Comparison of ENCODE assay signal across 28 cellular contexts in genomic region chr1:40704817-40705733, GRCh38. TPM values are rescaled to one million over a fixed set of nuclear protein-coding genes. Genes with fewer than 3 reads are reported as not detected.
DNase-seq lines count a peak whose midpoint lies in the region; ATAC-seq, FAIRE-seq and TF ChIP-seq lines count a peak whose summit lies in the region.
"Had no signal": no experiment of that assay in that cellular context is flagged by ENCODE, and none has a peak within 500 bp of the region (broad histone marks: within the 10 kb centered on the region; RNA-seq: fewer than 3 reads in every experiment).

No MANE protein-coding gene starts in this region.

- peak overlapping the region; percentile 20 to 56 for H3K27ac ChIP-seq in kidney (ENCODE audit: low read depth in 2 of 2, low read length in 2 of 2)
- H3K27ac ChIP-seq: breast epithelium, heart left ventricle, Peyer's patch, tibial nerve had no signal

- DNase-seq in DMS53 (lab: John Stamatoyannopoulos, UW) (peak; percentile 19), DMS53 treated with DMSO at 0.1 percent for 48 hours (lab: John Stamatoyannopoulos, UW; ENCODE audit: unreplicated experiment) (no peak), NCI-H526 (lab: John Stamatoyannopoulos, UW) (peak; percentile 40 to 63), kidney (no peak), renal cortical epithelial cell (ENCODE audit: low read depth) (peak; percentile 68), GM19238 (ENCODE audit: insufficient read length, low spot score) (no peak), NCI-H1694 (lab: John Stamatoyannopoulos, UW) (no peak)
- DNase-seq: 8988T; activated CD4-positive, alpha-beta T cell treated with anti-CD3 and anti-CD28 coated beads, Interleukin-2, amount 10 ng/mL, durations not matched to agents 24 days and 14 days; activated naive CD4-positive, alpha-beta T cell treated with Interleukin-2 at 50 U/mL for 16 hours; activated T-cell treated with anti-CD3 and anti-CD28 coated beads, Interleukin-2, amount 50 U/mL, for 4 hours; AML-193; amniotic stem cell; DND-41; effector memory CD4-positive, alpha-beta T cell; foreskin fibroblast; heart left ventricle; IMR-90; MG63; mucosa of descending colon; NCI-H1417; NCI-H510A; Peyer's patch; stimulated activated CD8-positive, alpha-beta memory T cell treated with anti-CD3 and anti-CD28 coated beads, Interleukin-4, amount 100 ng/mL, for 48 hours had no signal

- no peak overlapping the region for H3K9ac ChIP-seq in kidney (ENCODE audit: low read length in 2 of 2)

- H3K4me3 ChIP-seq in kidney (ENCODE audit: low read length in 2 of 2): no peak overlapping the region
- H3K4me3 ChIP-seq: breast epithelium, heart left ventricle, MG63, mucosa of descending colon, Peyer's patch, tibial nerve had no signal

- no peak for TF ChIP-seq CTCF in kidney (IDR thresholded peaks at IDR 0.05; ENCODE audit: borderline replicate concordance, extremely low read depth, insufficient read depth)

- no peak for FAIRE-seq in kidney (lab: Jason Lieb, UNC)
- FAIRE-seq: colon had no signal

- ATAC-seq in HG03095 (IDR thresholded peaks at IDR 0.05; ENCODE audit: unreplicated experiment): no peak
- ATAC-seq: activated T-cell treated with anti-CD3 and anti-CD28 coated beads, Interleukin-2, amount 50 U/mL, for 4 hours; heart left ventricle; mucosa of descending colon had no signal

- no peaks in the 10 kb centered on the region for H3K36me3 ChIP-seq in kidney (ENCODE audit: control insufficient read depth in 1 of 2, insufficient read depth in 2 of 2, low read length in 2 of 2)
- H3K36me3 ChIP-seq: breast epithelium, heart left ventricle, MG63, Peyer's patch, tibial nerve had no signal

- intact Hi-C loops in kidney (cut with DNase I): no loop called here

- no peaks in the 10 kb centered on the region for H3K9me3 ChIP-seq in kidney (ENCODE audit: control insufficient read depth in 1 of 2, low read length in 2 of 2)
- H3K9me3 ChIP-seq: breast epithelium, heart left ventricle, MG63, mucosa of descending colon, Peyer's patch, tibial nerve had no signal

- H3K4me1 ChIP-seq in kidney (ENCODE audit: control insufficient read depth in 1 of 2, insufficient read depth in 1 of 2, low read depth in 1 of 2, low read length in 2 of 2): peaks cover 16 to 22% of the 10 kb centered on the region in 2 donors

RNA-seq across cellular contexts. Expression of gene NFYC, which starts 13.6 kb away (rescaled TPM):
- total RNA-seq in kidney (69.3 TPM), renal cortical epithelial cell (18.6 and 40.4 TPM in 2 replicates)
- polyA plus RNA-seq in kidney (ENCODE audit: insufficient read depth, low read depth, low replicate concordance): 52.1 TPM

RNA-seq across cellular contexts. Expression of gene RIMS3, which starts 39.6 kb away (rescaled TPM):
- total RNA-seq in kidney (6.2 TPM), renal cortical epithelial cell (6.7 and 12.5 TPM in 2 replicates)
- polyA plus RNA-seq in kidney (ENCODE audit: insufficient read depth, low read depth, low replicate concordance): 1.6 TPM

Comparison
In these comparisons a context has a peak if more than half of its experiments do, and no peak if none do; other contexts are left out.
1. DNase-seq: peak in DMS53 (single experiment), NCI-H526 (2 of 2) and renal cortical epithelial cell (single experiment); none in DMS53 treated with DMSO at 0.1 percent for 48 hours (single experiment), kidney (single experiment), GM19238 (single experiment) and NCI-H1694 (single experiment).